In the genomic region with DNA sequence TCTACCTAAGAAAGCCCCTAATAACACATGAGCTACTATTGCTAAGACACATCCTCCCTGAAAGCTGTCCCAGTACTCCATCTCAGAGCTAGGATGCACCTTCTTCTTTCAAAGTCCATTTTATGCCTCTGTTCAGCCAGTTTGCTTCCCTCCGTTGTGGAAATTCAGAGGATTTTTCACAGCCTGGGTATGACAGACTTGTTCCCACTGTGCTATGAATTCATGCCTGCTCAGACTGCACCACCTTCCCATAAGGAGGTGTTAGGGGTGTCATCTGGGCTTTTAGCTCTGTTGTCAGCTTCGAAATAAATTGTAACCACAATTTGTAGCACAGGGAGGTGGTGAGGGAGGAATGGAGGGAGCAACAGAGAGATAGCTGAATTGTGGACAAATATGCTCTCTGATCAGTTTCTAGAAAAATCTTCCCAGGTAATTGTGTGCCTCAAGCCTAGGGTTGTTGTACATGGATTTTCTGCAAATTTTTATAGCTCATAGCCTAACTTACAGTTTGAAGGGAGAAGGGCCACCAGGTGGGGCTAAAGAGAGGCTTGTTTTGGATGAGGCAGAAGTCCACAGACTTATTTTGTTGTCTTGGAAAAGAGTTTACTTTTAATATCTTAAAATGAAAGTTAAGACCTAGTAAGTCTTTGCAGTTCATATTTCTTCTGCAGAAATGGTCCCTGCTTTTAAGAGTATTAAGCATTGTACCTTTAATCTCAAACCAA, we compare ENCODE assay signal across 8 cellular contexts.
DNase-seq lines count a peak whose midpoint lies in the region; ATAC-seq lines count a peak whose summit lies in the region.

No MANE protein-coding gene starts in this region.

- DNase-seq in CD1c-positive myeloid dendritic cell (ENCODE audit: extremely low spot score) (peak; percentile 44), KG1 (lab: John Stamatoyannopoulos, UW) (peak; percentile 46), glomerular visceral epithelial cell (ENCODE audit: extremely low spot score) (peak; percentile 48), renal cortical epithelial cell (ENCODE audit: low read depth) (peak; percentile 49), NCI-H526 treated with DMSO at 0.1 percent for 48 hours (lab: John Stamatoyannopoulos, UW) (no peak)
- peak; percentile 36 to 52 for DNase-seq in activated CD4-positive, alpha-beta T cell treated with anti-CD3 and anti-CD28 coated beads, Interleukin-2, amount 50 U/mL, for 48 hours

- ATAC-seq in GM18861 (IDR thresholded peaks at IDR 0.05; ENCODE audit: unreplicated experiment) (peak; percentile 37), GM19023 (IDR thresholded peaks at IDR 0.05; ENCODE audit: unreplicated experiment) (no peak)
